ENCODE assay signal across 1 cellular context in genomic region chr19:1469200-1469935, GRCh38.
TF ChIP-seq lines count a peak whose summit lies in the region.

No MANE protein-coding gene starts in this region.

TF ChIP-seq in IMR-90, 13 proteins besides CTCF, POLR2A, EP300 and RAD21:
- TF ChIP-seq RCOR1 (IDR thresholded peaks at IDR 0.05; ENCODE audit: insufficient replicate concordance, low read length) (no peak), MAFK (IDR thresholded peaks at IDR 0.05; ENCODE audit: low read depth, low read length) (no peak), SMC3 (IDR thresholded peaks at IDR 0.05; ENCODE audit: low read depth, low read length) (no peak), CEBPB (IDR thresholded peaks at IDR 0.05; ENCODE audit: low read depth, low read length) (no peak), NFE2L2 (IDR thresholded peaks at IDR 0.05; ENCODE audit: low read depth, low read length) (no peak), MAZ (IDR thresholded peaks at IDR 0.05; ENCODE audit: borderline replicate concordance, low read depth, low read length) (no peak), RFX5 (IDR thresholded peaks at IDR 0.05; ENCODE audit: low read depth, low read length) (no peak), MXI1 (IDR thresholded peaks at IDR 0.05; ENCODE audit: borderline replicate concordance, low read depth, low read length) (no peak), ELK1 (IDR thresholded peaks at IDR 0.05; ENCODE audit: borderline replicate concordance, low read depth, low read length) (no peak), FOS (IDR thresholded peaks at IDR 0.05; ENCODE audit: low read depth, low read length) (no peak), BHLHE40 (IDR thresholded peaks at IDR 0.05; ENCODE audit: low read depth, low read length) (no peak), CHD1 (IDR thresholded peaks at IDR 0.05; ENCODE audit: low read depth, low read length) (no peak)
- TF ChIP-seq, protein P1, sequence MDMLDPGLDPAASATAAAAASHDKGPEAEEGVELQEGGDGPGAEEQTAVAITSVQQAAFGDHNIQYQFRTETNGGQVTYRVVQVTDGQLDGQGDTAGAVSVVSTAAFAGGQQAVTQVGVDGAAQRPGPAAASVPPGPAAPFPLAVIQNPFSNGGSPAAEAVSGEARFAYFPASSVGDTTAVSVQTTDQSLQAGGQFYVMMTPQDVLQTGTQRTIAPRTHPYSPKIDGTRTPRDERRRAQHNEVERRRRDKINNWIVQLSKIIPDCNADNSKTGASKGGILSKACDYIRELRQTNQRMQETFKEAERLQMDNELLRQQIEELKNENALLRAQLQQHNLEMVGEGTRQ (IDR thresholded peaks at IDR 0.05; ENCODE audit: low read depth, low read length) = no peak
TF ChIP-seq in IMR-90: peak in this region for 0.
